22 cellular contexts compared by ENCODE assay signal in the genomic region with DNA sequence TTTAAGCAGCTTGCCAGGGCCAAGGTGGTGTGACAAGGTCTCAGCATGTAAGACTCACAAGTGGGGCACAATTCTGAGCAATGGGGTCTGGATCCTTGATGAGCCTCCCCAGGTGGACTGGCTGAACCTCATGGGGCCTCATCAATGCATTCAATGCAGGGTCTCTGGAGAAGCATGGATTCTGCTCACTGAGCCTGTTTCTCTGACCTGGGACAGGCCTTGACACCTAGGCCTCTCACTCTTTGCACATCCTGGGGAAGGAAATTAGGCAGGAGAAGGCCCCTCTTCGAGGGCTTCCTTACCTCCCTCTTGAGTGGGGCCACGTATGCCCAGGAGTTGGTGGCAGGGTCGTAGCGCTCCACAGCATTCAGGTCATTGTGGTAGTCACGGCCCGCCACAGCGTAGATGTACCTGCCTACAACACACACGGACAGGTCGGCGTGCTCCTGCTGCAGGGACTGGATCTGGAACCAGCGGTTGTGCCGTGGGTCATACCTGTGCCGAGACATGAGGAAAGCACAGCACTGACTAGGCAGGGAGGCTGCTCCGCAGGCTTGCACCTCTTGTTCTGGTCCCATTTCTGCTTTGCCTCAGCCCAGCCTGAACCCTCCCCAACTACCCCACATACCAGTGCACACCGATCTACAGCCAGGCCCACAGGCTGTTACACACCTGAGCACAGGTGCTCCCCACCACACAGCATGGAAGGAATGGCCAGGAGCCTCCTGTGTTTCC. TPM values are rescaled to one million over a fixed set of nuclear protein-coding genes. Genes with fewer than 3 reads are reported as not detected.
A peak's percentile ranks its signal among the peaks of the same experiment; 100 is the strongest.
DNase-seq lines count a peak whose midpoint lies in the region; ATAC-seq, FAIRE-seq and TF ChIP-seq lines count a peak whose summit lies in the region.
"Had no signal": no experiment of that assay in that cellular context is flagged by ENCODE, and none has a peak within 500 bp of the region (broad histone marks: within the 10 kb centered on the region; RNA-seq: fewer than 3 reads in every experiment).

No MANE protein-coding gene starts in this region.

- no peak overlapping the region for H2BK120ac ChIP-seq in H1 (replicated peaks; ENCODE audit: low read depth, low read length)

- H3K9me2 ChIP-seq in PC-9 (ENCODE audit: insufficient read depth): no peaks in the 10 kb centered on the region

- no TSS peak for BruUV-seq in PC-9 (replicated peaks; lab: Mats Ljungman, UMichigan)

- H3K9ac ChIP-seq in H1 (replicated peaks in 1 of 4; ENCODE audit: extremely low read depth in 1 of 4, low read depth in 3 of 4, low read length in 3 of 4) (no peak overlapping the region), kidney (ENCODE audit: low read length in 2 of 2) (no peak overlapping the region)

- H3K23me2 ChIP-seq in H1 (ENCODE audit: low read depth, low read length): no peaks in the 10 kb centered on the region

- no peak overlapping the region for H3K27ac Mint-ChIP-seq in WTC11

- CTCF ChIA-PET in H1 (lab: Charles Lee; ENCODE audit: partially characterized antibody): interaction anchor here (1.3 to 5.4 kb wide), 4 partner anchors 18 to 138 kb away, joined by 3 to 47 read pairs (median 33); a partner anchor contains a TSS
- CTCF ChIA-PET in PC-9 (lab: Charles Lee): no interaction called here
- CTCF ChIA-PET in WTC11 (lab: Charles Lee): interaction anchor here (1.3 to 4.3 kb wide), 4 partner anchors 15 to 140 kb away, joined by 5 to 146 read pairs (median 14); no protein-coding TSS in a partner anchor

- intact Hi-C loops in kidney (cut with DNase I): no loop called here
- intact Hi-C loops in sigmoid colon (cut with DNase I): no loop called here
- intact Hi-C loops in PC-9 (cut with micrococcal nuclease; ENCODE audit: unreplicated experiment): loop anchor here (10.0 kb wide), 2 partner anchors 163 to 303 kb away; a partner anchor contains a TSS

- H3K27me3 ChIP-seq in H1 (replicated peaks in 1 of 4; ENCODE audit: control insufficient read depth in 3 of 4, extremely low read depth in 1 of 4, insufficient read depth in 3 of 4, low read length in 3 of 4) (no peaks in the 10 kb centered on the region), sigmoid colon (no peaks in the 10 kb centered on the region), small intestine (ENCODE audit: control insufficient read depth in 2 of 2, insufficient read depth in 2 of 2, low read length in 2 of 2) (no peaks in the 10 kb centered on the region), PC-9 (ENCODE audit: insufficient read depth, low read depth) (no peaks in the 10 kb centered on the region)
- H3K27me3 ChIP-seq: BE2C had no signal

- H3K36me3 Mint-ChIP-seq in WTC11: no peaks in the 10 kb centered on the region

- TF ChIP-seq EP300 in H1 (IDR thresholded peaks at IDR 0.05; ENCODE audit: borderline replicate concordance in 1 of 2, low read depth in 2 of 2, low read length in 2 of 2) (no peak), sigmoid colon (IDR thresholded peaks at IDR 0.05) (no peak)

- no peak overlapping the region for H2BK15ac ChIP-seq in H1 (ENCODE audit: low read length)

- H4K8ac ChIP-seq in H1 (ENCODE audit: extremely low read depth, insufficient read depth, low read length): no peak overlapping the region

- H2BK12ac ChIP-seq in H1 (ENCODE audit: low read depth, low read length): no peak overlapping the region

- no peaks in the 10 kb centered on the region for H3K27me3 Mint-ChIP-seq in WTC11 (ENCODE audit: low read depth)
- H3K27me3 Mint-ChIP-seq: CD4-positive, CD25-positive, alpha-beta regulatory T cell; CD8-positive, alpha-beta memory T cell had no signal

- no peak for ATAC-seq in WTC11

- H3K36me3 ChIP-seq in H1 (ENCODE audit: control insufficient read depth in 2 of 4, insufficient read depth in 4 of 4, low read length in 3 of 4): no peaks in the 10 kb centered on the region; a peak in 1 of 8 replicates
- peaks cover 3 to 9% of the 10 kb centered on the region in 2 donors for H3K36me3 ChIP-seq in kidney (ENCODE audit: control insufficient read depth in 1 of 2, insufficient read depth in 2 of 2, low read length in 2 of 2)
- peaks cover 0 to 52% (median 6%) of the 10 kb centered on the region in 4 donors for H3K36me3 ChIP-seq in sigmoid colon
- no peaks in the 10 kb centered on the region for H3K36me3 ChIP-seq in small intestine (ENCODE audit: control insufficient read depth in 2 of 2, insufficient read depth in 2 of 2, low read length in 2 of 2)
- H3K36me3 ChIP-seq in PC-9 (ENCODE audit: low read depth): no peaks in the 10 kb centered on the region

- H4K5ac ChIP-seq in H1 (ENCODE audit: insufficient read length, low read depth, low read length): no peak overlapping the region

- H2BK5ac ChIP-seq in H1 (ENCODE audit: low read depth, low read length): 0 out of 2 replicates have a peak overlapping the region, but pooled peaks have one; percentile 30

- H3K4me3 ChIP-seq in H1 (ENCODE audit: extremely low read depth in 1 of 4, insufficient read depth in 2 of 4, low read depth in 3 of 4, low read length in 4 of 4): no peak overlapping the region
- no peak overlapping the region for H3K4me3 ChIP-seq in kidney (ENCODE audit: low read length in 2 of 2)
- no peak overlapping the region for H3K4me3 ChIP-seq in sigmoid colon
- no peak overlapping the region for H3K4me3 ChIP-seq in small intestine (ENCODE audit: low read depth in 1 of 2, low read length in 2 of 2)
- no peak overlapping the region for H3K4me3 ChIP-seq in PC-9
- H3K4me3 ChIP-seq: GM12878 had no signal

- TF ChIP-seq RAD21 in H1 (IDR thresholded peaks at IDR 0.05 in 1 of 2, conservative IDR thresholded peaks at IDR 0.05 in 1 of 2; ENCODE audit: low read depth in 2 of 2, low read length in 2 of 2): no peak

- no peak overlapping the region for H3K56ac ChIP-seq in H1 (replicated peaks; ENCODE audit: insufficient read length, low read depth, low read length)

- no peak overlapping the region for H3K14ac ChIP-seq in H1 (ENCODE audit: insufficient read length)

- H3K4ac ChIP-seq in H1 (replicated peaks; ENCODE audit: insufficient read length, low read depth, low read length): no peak overlapping the region

- FAIRE-seq in H1 (lab: Jason Lieb, UNC) (no peak), kidney (lab: Jason Lieb, UNC) (no peak), small intestine (lab: Jason Lieb, UNC) (no peak)
- FAIRE-seq: A204.1, GM12878, HTR-8/SVneo had no signal

- H3K4me2 ChIP-seq in H1 (ENCODE audit: insufficient read depth in 1 of 2, low read depth in 2 of 2, low read length in 2 of 2): no peak overlapping the region
- H3K4me2 ChIP-seq in PC-9: no peak overlapping the region

- H3K4me3 Mint-ChIP-seq in WTC11: no peak overlapping the region
- H3K4me3 Mint-ChIP-seq: CD8-positive, alpha-beta memory T cell; H9 had no signal

- no peaks in the 10 kb centered on the region for H3K79me1 ChIP-seq in H1 (ENCODE audit: low read depth, low read length)

- WGBS in H1 (ENCODE audit: extremely low coverage in 1 of 2, insufficient coverage in 1 of 2, insufficient read length in 1 of 2, insufficient replicate concordance in 2 of 2, low coverage in 1 of 2, low lambda C conversion rate in 2 of 2, missing lambda C conversion rate in 1 of 2), 2 experiments: 93% methylated on average over 15 of the region's 15 CpGs; no CpG with 5 or more reads in 1 of the 2 experiments
- WGBS in sigmoid colon, 2 donors: 93 to 95% methylated on average over 15 of the region's 15 CpGs
- WGBS in small intestine, 3 donors: 91 to 97% (median 95%) methylated on average over 15 of the region's 15 CpGs

- H3K4me1 ChIP-seq in H1 (replicated peaks in 1 of 4; ENCODE audit: control insufficient read depth in 3 of 4, insufficient read depth in 4 of 4, low read length in 3 of 4) (peaks cover 0 to 2% (median under 1%) of the 10 kb centered on the region in 4 experiments; a peak in 2 of 7 replicates), kidney (ENCODE audit: control insufficient read depth in 1 of 2, insufficient read depth in 1 of 2, low read depth in 1 of 2, low read length in 2 of 2) (no peaks in the 10 kb centered on the region), sigmoid colon (no peaks in the 10 kb centered on the region), small intestine (ENCODE audit: control insufficient read depth in 2 of 2, insufficient read depth in 1 of 2, low read depth in 1 of 2, low read length in 1 of 2) (no peaks in the 10 kb centered on the region), PC-9 (replicated peaks; ENCODE audit: insufficient read depth) (no peaks in the 10 kb centered on the region)
- H3K4me1 ChIP-seq: BE2C had no signal

- no peak for DNase-seq in H1 (ENCODE audit: low read depth in 1 of 2, low spot score in 2 of 2)
- peak; percentile 70 for DNase-seq in kidney
- peak; percentile 55 for DNase-seq in sigmoid colon
- DNase-seq in small intestine: no peak
- DNase-seq in PC-9: no peak
- no peak for DNase-seq in WTC11 (ENCODE audit: low spot score)
- no peak for DNase-seq in activated CD4-positive, alpha-beta T cell treated with anti-CD3 and anti-CD28 coated beads, Interleukin-2, amount 50 U/mL, for 1 hour
- DNase-seq: ACHN; BE2C; C1 segment of cervical spinal cord; CD4-positive, CD25-positive, alpha-beta regulatory T cell; CD8-positive, alpha-beta memory T cell; COR-L47; DMS 273 treated with DMSO at 0.1 percent for 48 hours; DMS53; DND-41; EL; GOT3; H9 had no signal

- no peak overlapping the region for H3K18ac ChIP-seq in H1 (ENCODE audit: extremely low read depth, low read length)

- no peaks in the 10 kb centered on the region for H3K9me3 Mint-ChIP-seq in WTC11
- H3K9me3 Mint-ChIP-seq: CD4-positive, CD25-positive, alpha-beta regulatory T cell; CD8-positive, alpha-beta memory T cell; H9 had no signal

- H3F3A ChIP-seq in PC-9 (ENCODE audit: insufficient read depth, low read depth): no peaks in the 10 kb centered on the region

- no peak overlapping the region for H2AK5ac ChIP-seq in H1 (ENCODE audit: low read depth, low read length)

- no peak for TF ChIP-seq POLR2A in H1 (IDR thresholded peaks at IDR 0.05; ENCODE audit: control extremely low read depth in 1 of 2, low read depth in 2 of 2, low read length in 2 of 2)
- TF ChIP-seq POLR2A in sigmoid colon (IDR thresholded peaks at IDR 0.05): no peak

- no peak overlapping the region for H3K27ac ChIP-seq in H1 (ENCODE audit: low read depth, low read length)
- no peak overlapping the region for H3K27ac ChIP-seq in kidney (ENCODE audit: low read depth in 2 of 2, low read length in 2 of 2)
- H3K27ac ChIP-seq in sigmoid colon: no peak overlapping the region
- no peak overlapping the region for H3K27ac ChIP-seq in small intestine (ENCODE audit: low read depth in 1 of 2, low read length in 1 of 2)
- H3K27ac ChIP-seq in PC-9: no peak overlapping the region

- no peak overlapping the region for H2BK20ac ChIP-seq in H1 (ENCODE audit: low read length)

- H3K79me2 ChIP-seq in H1 (ENCODE audit: control insufficient read depth in 1 of 2, insufficient read depth in 2 of 2, low read length in 2 of 2): no peaks in the 10 kb centered on the region
- no peaks in the 10 kb centered on the region for H3K79me2 ChIP-seq in PC-9 (ENCODE audit: low read depth)

- no peak overlapping the region for H3K23ac ChIP-seq in H1 (ENCODE audit: insufficient read length)

- no peak for TF ChIP-seq CTCF in H1 (IDR thresholded peaks at IDR 0.05; ENCODE audit: control extremely low read depth in 1 of 3, insufficient read depth in 1 of 3, low read depth in 1 of 3, low read length in 3 of 3)
- no peak for TF ChIP-seq CTCF in kidney (IDR thresholded peaks at IDR 0.05; ENCODE audit: borderline replicate concordance, extremely low read depth, insufficient read depth)
- no peak for TF ChIP-seq CTCF in sigmoid colon (IDR thresholded peaks at IDR 0.05)
- no peak for TF ChIP-seq CTCF in PC-9 (conservative IDR thresholded peaks at IDR 0.05)
- no peak for TF ChIP-seq CTCF in WTC11 (IDR thresholded peaks at IDR 0.05)

- no peaks in the 10 kb centered on the region for H4K20me1 ChIP-seq in H1 (replicated peaks in 1 of 2; ENCODE audit: control insufficient read depth in 1 of 2, insufficient read depth in 2 of 2, low read length in 2 of 2)
- H4K20me1 ChIP-seq in PC-9 (ENCODE audit: insufficient read depth): no peaks in the 10 kb centered on the region; the same call in 1 of the 2 replicates

- H2AFZ ChIP-seq in H1 (ENCODE audit: low read length): no peak overlapping the region
- H2AFZ ChIP-seq in PC-9: no peak overlapping the region

- POLR2A ChIA-PET in H1 (lab: Charles Lee; ENCODE audit: partially characterized antibody) (interaction anchor here (1.3 kb wide), 1 partner anchor 39 kb away, joined by 4 read pairs; no protein-coding TSS in a partner anchor), PC-9 (lab: Charles Lee; ENCODE audit: unreplicated experiment) (no interaction called here), WTC11 (lab: Charles Lee) (no interaction called here)

- peaks cover 19% of the 10 kb centered on the region for H3K4me1 Mint-ChIP-seq in WTC11

- no peaks in the 10 kb centered on the region for H3K9me3 ChIP-seq in H1 (ENCODE audit: insufficient read depth in 2 of 2, low read depth in 1 of 2, low read length in 1 of 2)
- no peaks in the 10 kb centered on the region for H3K9me3 ChIP-seq in kidney (ENCODE audit: control insufficient read depth in 1 of 2, low read length in 2 of 2)
- H3K9me3 ChIP-seq in sigmoid colon: no peaks in the 10 kb centered on the region
- no peaks in the 10 kb centered on the region for H3K9me3 ChIP-seq in small intestine (ENCODE audit: control insufficient read depth, low read depth)
- no peaks in the 10 kb centered on the region for H3K9me3 ChIP-seq in PC-9 (ENCODE audit: insufficient read depth, low read depth)
- H3K9me3 ChIP-seq: BE2C had no signal

- H4K91ac ChIP-seq in H1 (replicated peaks; ENCODE audit: insufficient read length, low read length): no peak overlapping the region

RNA-seq across cellular contexts. Expression of a gene that starts 20.0 kb away (rescaled TPM):
- 9.8 and 10.0 TPM in 2 replicates for total RNA-seq in H1 (2021; fragmentation: NEBNext Ultra II Directional; extraction: Animal tissue kit (Norgen Biotek cat#: 25700))
- polyA plus RNA-seq in H1 (2011; rRNA removed) (4.2 and 7.1 TPM in 2 replicates), kidney (ENCODE audit: insufficient read depth, low read depth, low replicate concordance) (5.0 TPM), sigmoid colon (1 to 10 TPM in 1 of 3 donors, under 1 TPM in 2; under 0.01 to 1.9 (median 0.46) TPM), small intestine (1 to 10 TPM in 1 of 3 donors, under 1 TPM in 2; 0.22 to 2.4 (median 0.54) TPM)
- polyA plus RNA-seq in H1 (2011; cell fraction: cytosol; rRNA removed): 4.9 TPM
- polyA plus RNA-seq in H1 (2011; cell fraction: nucleus; rRNA removed): 11.9 TPM
- 2.8 to 4.4 TPM (median 4.1 TPM) in 4 replicates for polyA plus RNA-seq in H1 (2012, experiment 1 of 2)
- polyA plus RNA-seq in H1 (2012, experiment 2 of 2): 2.8 TPM
- polyA plus RNA-seq in H1 (2013, experiment 1 of 2): 13.3 TPM
- polyA plus RNA-seq in H1 (2013, experiment 2 of 2): 12.2 TPM
- 0.76 and 1.4 TPM in 2 replicates for polyA minus RNA-seq in H1 (2011; rRNA and poly(A)+ RNA removed)
- polyA minus RNA-seq in H1 (2011; cell fraction: cytosol; rRNA and poly(A)+ RNA removed): 4.8 TPM
- 3.9 TPM for polyA minus RNA-seq in H1 (2011; cell fraction: nucleus; rRNA and poly(A)+ RNA removed)
- total RNA-seq in kidney (12.3 TPM), sigmoid colon (10 to 100 TPM in 3 of 4 donors, 1 to 10 TPM in 1; 6.4 to 12.8 (median 10.4) TPM), PC-9 (2021) (0.52 and 1.7 TPM in 2 replicates), WTC11 (2021) (17.4 to 26.3 TPM (median 17.5 TPM) in 3 replicates)

RNA-seq across cellular contexts. Expression of a gene that starts 37.9 kb away (rescaled TPM):
- total RNA-seq in H1 (2021; fragmentation: NEBNext Ultra II Directional; extraction: Animal tissue kit (Norgen Biotek cat#: 25700)): 9.3 and 9.4 TPM in 2 replicates
- 14.2 and 16.2 TPM in 2 replicates for polyA plus RNA-seq in H1 (2011; rRNA removed)
- polyA plus RNA-seq in H1 (2011; cell fraction: cytosol; rRNA removed): 12.0 TPM
- 22.0 TPM for polyA plus RNA-seq in H1 (2011; cell fraction: nucleus; rRNA removed)
- 6.5 to 12.8 TPM (median 11.6 TPM) in 4 replicates for polyA plus RNA-seq in H1 (2012, experiment 1 of 2)
- polyA plus RNA-seq in H1 (2012, experiment 2 of 2): 10.4 TPM
- 4.6 TPM for polyA plus RNA-seq in H1 (2013, experiment 1 of 2)
- polyA plus RNA-seq in H1 (2013, experiment 2 of 2): 3.1 TPM
- 16.0 and 24.6 TPM in 2 replicates for polyA minus RNA-seq in H1 (2011; rRNA and poly(A)+ RNA removed)
- 9.2 TPM for polyA minus RNA-seq in H1 (2011; cell fraction: cytosol; rRNA and poly(A)+ RNA removed)
- polyA minus RNA-seq in H1 (2011; cell fraction: nucleus; rRNA and poly(A)+ RNA removed): 13.6 TPM
- total RNA-seq in kidney: 22.4 TPM
- 24.3 TPM for polyA plus RNA-seq in kidney (ENCODE audit: insufficient read depth, low read depth, low replicate concordance)
- 10 to 100 TPM; 26.4 to 39.6 (median 32.7) TPM for total RNA-seq in sigmoid colon
- polyA plus RNA-seq in sigmoid colon: 10 to 100 TPM in 1 of 3 donors, 1 to 10 TPM in 2; 5.4 to 14.0 (median 6.0) TPM
- 10 to 100 TPM in 1 of 3 donors, 1 to 10 TPM in 2; 5.9 to 10.3 (median 6.9) TPM for polyA plus RNA-seq in small intestine
- 17.7 and 20.0 TPM in 2 replicates for total RNA-seq in PC-9 (2021)
- 9.9 to 15.7 TPM (median 12.1 TPM) in 3 replicates for total RNA-seq in WTC11 (2021)

RNA-seq across cellular contexts. Expression of a gene that starts 49.7 kb away (rescaled TPM):
- 57.1 and 57.3 TPM in 2 replicates for total RNA-seq in H1 (2021; fragmentation: NEBNext Ultra II Directional; extraction: Animal tissue kit (Norgen Biotek cat#: 25700))
- polyA plus RNA-seq in H1 (2011; rRNA removed): 28.3 and 37.8 TPM in 2 replicates
- polyA plus RNA-seq in H1 (2011; cell fraction: cytosol; rRNA removed): 17.0 TPM
- 63.5 TPM for polyA plus RNA-seq in H1 (2011; cell fraction: nucleus; rRNA removed)
- polyA plus RNA-seq in H1 (2012, experiment 1 of 2): 23.1 to 42.4 TPM (median 36.8 TPM) in 4 replicates
- 24.6 TPM for polyA plus RNA-seq in H1 (2012, experiment 2 of 2)
- 28.5 TPM for polyA plus RNA-seq in H1 (2013, experiment 1 of 2)
- polyA plus RNA-seq in H1 (2013, experiment 2 of 2): 26.8 TPM
- polyA minus RNA-seq in H1 (2011; rRNA and poly(A)+ RNA removed): 26.6 and 35.5 TPM in 2 replicates
- polyA minus RNA-seq in H1 (2011; cell fraction: cytosol; rRNA and poly(A)+ RNA removed): 44.8 TPM
- 88.9 TPM for polyA minus RNA-seq in H1 (2011; cell fraction: nucleus; rRNA and poly(A)+ RNA removed)
- total RNA-seq in kidney: 102 TPM
- polyA plus RNA-seq in kidney (ENCODE audit: insufficient read depth, low read depth, low replicate concordance): 31.7 TPM
- 10 to 100 TPM; 26.4 to 75.3 (median 34.9) TPM for total RNA-seq in sigmoid colon
- 10 to 100 TPM; 25.8 to 86.8 (median 37.5) TPM for polyA plus RNA-seq in sigmoid colon
- polyA plus RNA-seq in small intestine: 100 to 1,000 TPM in 1 of 3 donors, 10 to 100 TPM in 2; 56.6 to 106 (median 96.7) TPM
- total RNA-seq in PC-9 (2021): 82.0 and 87.9 TPM in 2 replicates
- 60.9 to 67.7 TPM (median 62.6 TPM) in 3 replicates for total RNA-seq in WTC11 (2021)

Comparison
In these comparisons a context has a peak if more than half of its experiments do, and no peak if none do; other contexts are left out.
1. DNase-seq: peak in kidney (single experiment) and sigmoid colon (single experiment); none in H1 (0 of 2), small intestine (single experiment), PC-9 (0 of 2), WTC11 (single experiment) and activated CD4-positive, alpha-beta T cell treated with anti-CD3 and anti-CD28 coated beads, Interleukin-2, amount 50 U/mL, for 1 hour (single experiment).